ENCODE assay signal across 1 cellular context in the genomic region with DNA sequence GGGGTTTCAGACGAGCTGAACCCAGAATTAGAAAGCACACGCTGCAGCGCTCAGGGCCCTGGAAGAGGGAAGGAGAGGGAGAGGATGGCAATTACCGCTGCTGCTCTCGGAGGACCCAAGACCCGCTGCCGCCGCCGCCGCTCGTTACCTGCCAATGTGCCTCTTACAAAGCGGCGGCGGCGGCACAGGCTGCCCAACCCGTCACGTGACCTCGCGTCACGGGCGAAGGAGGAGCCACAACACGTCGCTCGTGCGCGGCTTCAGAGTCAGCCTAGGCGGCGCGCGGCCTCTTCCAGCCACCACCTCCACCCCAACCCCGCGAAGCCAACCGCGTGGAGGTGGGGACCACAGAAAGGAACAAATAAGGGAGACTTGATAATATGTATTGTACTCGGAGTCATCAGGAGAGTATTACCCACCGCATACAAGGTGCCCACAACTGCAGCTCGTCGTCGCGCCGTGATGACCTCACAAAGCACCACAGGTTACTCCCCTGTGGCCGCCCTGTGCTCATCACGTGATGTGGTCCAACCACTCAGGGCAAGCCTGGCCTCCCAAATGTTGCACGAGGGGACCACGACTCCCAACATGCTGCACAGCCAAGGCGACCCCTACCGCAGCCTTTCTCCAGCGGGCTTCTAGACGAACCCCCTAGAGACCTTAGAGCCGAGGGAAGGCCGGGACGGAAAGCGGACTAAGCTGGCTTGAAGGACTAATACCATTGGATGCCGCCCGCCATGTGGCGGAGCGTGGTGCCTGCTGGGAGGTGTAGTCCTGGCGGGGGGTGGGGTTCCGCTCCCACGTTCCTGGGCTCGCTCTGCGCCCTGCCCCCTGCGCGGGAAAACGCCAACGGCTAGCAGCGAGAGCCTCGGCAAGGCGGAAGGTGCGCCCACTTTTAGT.
TF ChIP-seq lines count a peak whose summit lies in the region.

A gene with protein sequence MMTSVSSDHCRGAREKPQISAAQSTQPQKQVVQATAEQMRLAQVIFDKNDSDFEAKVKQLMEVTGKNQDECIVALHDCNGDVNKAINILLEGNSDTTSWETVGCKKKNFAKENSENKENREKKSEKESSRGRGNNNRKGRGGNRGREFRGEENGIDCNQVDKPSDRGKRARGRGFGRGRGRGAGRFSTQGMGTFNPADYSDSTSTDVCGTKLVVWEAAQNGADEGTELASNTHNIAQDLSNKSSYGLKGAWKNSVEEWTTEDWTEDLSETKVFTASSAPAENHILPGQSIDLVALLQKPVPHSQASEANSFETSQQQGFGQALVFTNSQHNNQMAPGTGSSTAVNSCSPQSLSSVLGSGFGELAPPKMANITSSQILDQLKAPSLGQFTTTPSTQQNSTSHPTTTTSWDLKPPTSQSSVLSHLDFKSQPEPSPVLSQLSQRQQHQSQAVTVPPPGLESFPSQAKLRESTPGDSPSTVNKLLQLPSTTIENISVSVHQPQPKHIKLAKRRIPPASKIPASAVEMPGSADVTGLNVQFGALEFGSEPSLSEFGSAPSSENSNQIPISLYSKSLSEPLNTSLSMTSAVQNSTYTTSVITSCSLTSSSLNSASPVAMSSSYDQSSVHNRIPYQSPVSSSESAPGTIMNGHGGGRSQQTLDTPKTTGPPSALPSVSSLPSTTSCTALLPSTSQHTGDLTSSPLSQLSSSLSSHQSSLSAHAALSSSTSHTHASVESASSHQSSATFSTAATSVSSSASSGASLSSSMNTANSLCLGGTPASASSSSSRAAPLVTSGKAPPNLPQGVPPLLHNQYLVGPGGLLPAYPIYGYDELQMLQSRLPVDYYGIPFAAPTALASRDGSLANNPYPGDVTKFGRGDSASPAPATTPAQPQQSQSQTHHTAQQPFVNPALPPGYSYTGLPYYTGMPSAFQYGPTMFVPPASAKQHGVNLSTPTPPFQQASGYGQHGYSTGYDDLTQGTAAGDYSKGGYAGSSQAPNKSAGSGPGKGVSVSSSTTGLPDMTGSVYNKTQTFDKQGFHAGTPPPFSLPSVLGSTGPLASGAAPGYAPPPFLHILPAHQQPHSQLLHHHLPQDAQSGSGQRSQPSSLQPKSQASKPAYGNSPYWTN (minus strand): TSS at position 158 of the 900 bp plus-strand sequence. CDS start 31,739 bp downstream, outside the sequence.

TF ChIP-seq in K562, 482 proteins besides CTCF, POLR2A, EP300 and RAD21 (continued from another document and continues in another):
- TF ChIP-seq, protein P1, sequence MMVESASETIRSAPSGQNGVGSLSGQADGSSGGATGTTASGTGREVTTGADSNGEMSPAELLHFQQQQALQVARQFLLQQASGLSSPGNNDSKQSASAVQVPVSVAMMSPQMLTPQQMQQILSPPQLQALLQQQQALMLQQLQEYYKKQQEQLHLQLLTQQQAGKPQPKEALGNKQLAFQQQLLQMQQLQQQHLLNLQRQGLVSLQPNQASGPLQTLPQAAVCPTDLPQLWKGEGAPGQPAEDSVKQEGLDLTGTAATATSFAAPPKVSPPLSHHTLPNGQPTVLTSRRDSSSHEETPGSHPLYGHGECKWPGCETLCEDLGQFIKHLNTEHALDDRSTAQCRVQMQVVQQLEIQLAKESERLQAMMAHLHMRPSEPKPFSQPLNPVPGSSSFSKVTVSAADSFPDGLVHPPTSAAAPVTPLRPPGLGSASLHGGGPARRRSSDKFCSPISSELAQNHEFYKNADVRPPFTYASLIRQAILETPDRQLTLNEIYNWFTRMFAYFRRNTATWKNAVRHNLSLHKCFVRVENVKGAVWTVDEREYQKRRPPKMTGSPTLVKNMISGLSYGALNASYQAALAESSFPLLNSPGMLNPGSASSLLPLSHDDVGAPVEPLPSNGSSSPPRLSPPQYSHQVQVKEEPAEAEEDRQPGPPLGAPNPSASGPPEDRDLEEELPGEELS (CRISPR knock-in tag; IDR thresholded peaks at IDR 0.05; ENCODE audit: borderline replicate concordance): no peak
- TF ChIP-seq HNRNPK (IDR thresholded peaks at IDR 0.05; ENCODE audit: low read depth, low read length, poor library complexity, severe bottlenecking) (no peak), ELF4 (CRISPR knock-in tag; IDR thresholded peaks at IDR 0.05) (no peak), NUFIP1 (IDR thresholded peaks at IDR 0.05; ENCODE audit: partially characterized antibody) (no peak), ZNF644 (tag; IDR thresholded peaks at IDR 0.05; ENCODE audit: low read depth) (peak; percentile 22; the same call in 1 of the 2 replicates), ZNF444 (CRISPR knock-in tag; IDR thresholded peaks at IDR 0.05) (no peak), GABPB1 (CRISPR knock-in tag; IDR thresholded peaks at IDR 0.05) (peak; percentile 56; the same call in 1 of the 2 replicates), RNF2 (IDR thresholded peaks at IDR 0.05) (peak; percentile 89), SETDB1 (IDR thresholded peaks at IDR 0.05; ENCODE audit: low read length) (no peak), ATF7 (IDR thresholded peaks at IDR 0.05) (peak; percentile 74), CCNT2 (IDR thresholded peaks at IDR 0.05; ENCODE audit: borderline replicate concordance, extremely low read depth, insufficient read length, low read depth, low read length) (no peak)
- TF ChIP-seq, protein P2, sequence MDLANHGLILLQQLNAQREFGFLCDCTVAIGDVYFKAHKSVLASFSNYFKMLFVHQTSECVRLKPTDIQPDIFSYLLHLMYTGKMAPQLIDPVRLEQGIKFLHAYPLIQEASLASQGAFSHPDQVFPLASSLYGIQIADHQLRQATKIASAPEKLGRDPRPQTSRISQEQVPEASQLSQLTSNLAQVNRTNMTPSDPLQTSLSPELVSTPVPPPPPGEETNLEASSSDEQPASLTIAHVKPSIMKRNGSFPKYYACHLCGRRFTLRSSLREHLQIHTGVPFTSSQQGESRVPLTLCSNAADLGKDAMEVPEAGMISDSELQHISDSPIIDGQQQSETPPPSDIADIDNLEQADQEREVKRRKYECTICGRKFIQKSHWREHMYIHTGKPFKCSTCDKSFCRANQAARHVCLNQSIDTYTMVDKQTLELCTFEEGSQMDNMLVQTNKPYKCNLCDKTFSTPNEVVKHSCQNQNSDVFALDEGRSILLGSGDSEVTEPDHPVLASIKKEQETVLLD (IDR thresholded peaks at IDR 0.05): no peak
- TF ChIP-seq, protein P3, sequence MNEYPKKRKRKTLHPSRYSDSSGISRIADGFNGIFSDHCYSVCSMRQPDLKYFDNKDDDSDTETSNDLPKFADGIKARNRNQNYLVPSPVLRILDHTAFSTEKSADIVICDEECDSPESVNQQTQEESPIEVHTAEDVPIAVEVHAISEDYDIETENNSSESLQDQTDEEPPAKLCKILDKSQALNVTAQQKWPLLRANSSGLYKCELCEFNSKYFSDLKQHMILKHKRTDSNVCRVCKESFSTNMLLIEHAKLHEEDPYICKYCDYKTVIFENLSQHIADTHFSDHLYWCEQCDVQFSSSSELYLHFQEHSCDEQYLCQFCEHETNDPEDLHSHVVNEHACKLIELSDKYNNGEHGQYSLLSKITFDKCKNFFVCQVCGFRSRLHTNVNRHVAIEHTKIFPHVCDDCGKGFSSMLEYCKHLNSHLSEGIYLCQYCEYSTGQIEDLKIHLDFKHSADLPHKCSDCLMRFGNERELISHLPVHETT (CRISPR knock-in tag; conservative IDR thresholded peaks at IDR 0.05 in 1 of 2, IDR thresholded peaks at IDR 0.05 in 1 of 2): 0 out of 4 replicates have a peak, but pooled peaks of 1 of the 2 experiments have one; percentile 41
- TF ChIP-seq, protein P4, sequence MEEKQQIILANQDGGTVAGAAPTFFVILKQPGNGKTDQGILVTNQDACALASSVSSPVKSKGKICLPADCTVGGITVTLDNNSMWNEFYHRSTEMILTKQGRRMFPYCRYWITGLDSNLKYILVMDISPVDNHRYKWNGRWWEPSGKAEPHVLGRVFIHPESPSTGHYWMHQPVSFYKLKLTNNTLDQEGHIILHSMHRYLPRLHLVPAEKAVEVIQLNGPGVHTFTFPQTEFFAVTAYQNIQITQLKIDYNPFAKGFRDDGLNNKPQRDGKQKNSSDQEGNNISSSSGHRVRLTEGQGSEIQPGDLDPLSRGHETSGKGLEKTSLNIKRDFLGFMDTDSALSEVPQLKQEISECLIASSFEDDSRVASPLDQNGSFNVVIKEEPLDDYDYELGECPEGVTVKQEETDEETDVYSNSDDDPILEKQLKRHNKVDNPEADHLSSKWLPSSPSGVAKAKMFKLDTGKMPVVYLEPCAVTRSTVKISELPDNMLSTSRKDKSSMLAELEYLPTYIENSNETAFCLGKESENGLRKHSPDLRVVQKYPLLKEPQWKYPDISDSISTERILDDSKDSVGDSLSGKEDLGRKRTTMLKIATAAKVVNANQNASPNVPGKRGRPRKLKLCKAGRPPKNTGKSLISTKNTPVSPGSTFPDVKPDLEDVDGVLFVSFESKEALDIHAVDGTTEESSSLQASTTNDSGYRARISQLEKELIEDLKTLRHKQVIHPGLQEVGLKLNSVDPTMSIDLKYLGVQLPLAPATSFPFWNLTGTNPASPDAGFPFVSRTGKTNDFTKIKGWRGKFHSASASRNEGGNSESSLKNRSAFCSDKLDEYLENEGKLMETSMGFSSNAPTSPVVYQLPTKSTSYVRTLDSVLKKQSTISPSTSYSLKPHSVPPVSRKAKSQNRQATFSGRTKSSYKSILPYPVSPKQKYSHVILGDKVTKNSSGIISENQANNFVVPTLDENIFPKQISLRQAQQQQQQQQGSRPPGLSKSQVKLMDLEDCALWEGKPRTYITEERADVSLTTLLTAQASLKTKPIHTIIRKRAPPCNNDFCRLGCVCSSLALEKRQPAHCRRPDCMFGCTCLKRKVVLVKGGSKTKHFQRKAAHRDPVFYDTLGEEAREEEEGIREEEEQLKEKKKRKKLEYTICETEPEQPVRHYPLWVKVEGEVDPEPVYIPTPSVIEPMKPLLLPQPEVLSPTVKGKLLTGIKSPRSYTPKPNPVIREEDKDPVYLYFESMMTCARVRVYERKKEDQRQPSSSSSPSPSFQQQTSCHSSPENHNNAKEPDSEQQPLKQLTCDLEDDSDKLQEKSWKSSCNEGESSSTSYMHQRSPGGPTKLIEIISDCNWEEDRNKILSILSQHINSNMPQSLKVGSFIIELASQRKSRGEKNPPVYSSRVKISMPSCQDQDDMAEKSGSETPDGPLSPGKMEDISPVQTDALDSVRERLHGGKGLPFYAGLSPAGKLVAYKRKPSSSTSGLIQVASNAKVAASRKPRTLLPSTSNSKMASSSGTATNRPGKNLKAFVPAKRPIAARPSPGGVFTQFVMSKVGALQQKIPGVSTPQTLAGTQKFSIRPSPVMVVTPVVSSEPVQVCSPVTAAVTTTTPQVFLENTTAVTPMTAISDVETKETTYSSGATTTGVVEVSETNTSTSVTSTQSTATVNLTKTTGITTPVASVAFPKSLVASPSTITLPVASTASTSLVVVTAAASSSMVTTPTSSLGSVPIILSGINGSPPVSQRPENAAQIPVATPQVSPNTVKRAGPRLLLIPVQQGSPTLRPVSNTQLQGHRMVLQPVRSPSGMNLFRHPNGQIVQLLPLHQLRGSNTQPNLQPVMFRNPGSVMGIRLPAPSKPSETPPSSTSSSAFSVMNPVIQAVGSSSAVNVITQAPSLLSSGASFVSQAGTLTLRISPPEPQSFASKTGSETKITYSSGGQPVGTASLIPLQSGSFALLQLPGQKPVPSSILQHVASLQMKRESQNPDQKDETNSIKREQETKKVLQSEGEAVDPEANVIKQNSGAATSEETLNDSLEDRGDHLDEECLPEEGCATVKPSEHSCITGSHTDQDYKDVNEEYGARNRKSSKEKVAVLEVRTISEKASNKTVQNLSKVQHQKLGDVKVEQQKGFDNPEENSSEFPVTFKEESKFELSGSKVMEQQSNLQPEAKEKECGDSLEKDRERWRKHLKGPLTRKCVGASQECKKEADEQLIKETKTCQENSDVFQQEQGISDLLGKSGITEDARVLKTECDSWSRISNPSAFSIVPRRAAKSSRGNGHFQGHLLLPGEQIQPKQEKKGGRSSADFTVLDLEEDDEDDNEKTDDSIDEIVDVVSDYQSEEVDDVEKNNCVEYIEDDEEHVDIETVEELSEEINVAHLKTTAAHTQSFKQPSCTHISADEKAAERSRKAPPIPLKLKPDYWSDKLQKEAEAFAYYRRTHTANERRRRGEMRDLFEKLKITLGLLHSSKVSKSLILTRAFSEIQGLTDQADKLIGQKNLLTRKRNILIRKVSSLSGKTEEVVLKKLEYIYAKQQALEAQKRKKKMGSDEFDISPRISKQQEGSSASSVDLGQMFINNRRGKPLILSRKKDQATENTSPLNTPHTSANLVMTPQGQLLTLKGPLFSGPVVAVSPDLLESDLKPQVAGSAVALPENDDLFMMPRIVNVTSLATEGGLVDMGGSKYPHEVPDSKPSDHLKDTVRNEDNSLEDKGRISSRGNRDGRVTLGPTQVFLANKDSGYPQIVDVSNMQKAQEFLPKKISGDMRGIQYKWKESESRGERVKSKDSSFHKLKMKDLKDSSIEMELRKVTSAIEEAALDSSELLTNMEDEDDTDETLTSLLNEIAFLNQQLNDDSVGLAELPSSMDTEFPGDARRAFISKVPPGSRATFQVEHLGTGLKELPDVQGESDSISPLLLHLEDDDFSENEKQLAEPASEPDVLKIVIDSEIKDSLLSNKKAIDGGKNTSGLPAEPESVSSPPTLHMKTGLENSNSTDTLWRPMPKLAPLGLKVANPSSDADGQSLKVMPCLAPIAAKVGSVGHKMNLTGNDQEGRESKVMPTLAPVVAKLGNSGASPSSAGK (IDR thresholded peaks at IDR 0.05): peak; percentile 90
- TF ChIP-seq, protein P5, sequence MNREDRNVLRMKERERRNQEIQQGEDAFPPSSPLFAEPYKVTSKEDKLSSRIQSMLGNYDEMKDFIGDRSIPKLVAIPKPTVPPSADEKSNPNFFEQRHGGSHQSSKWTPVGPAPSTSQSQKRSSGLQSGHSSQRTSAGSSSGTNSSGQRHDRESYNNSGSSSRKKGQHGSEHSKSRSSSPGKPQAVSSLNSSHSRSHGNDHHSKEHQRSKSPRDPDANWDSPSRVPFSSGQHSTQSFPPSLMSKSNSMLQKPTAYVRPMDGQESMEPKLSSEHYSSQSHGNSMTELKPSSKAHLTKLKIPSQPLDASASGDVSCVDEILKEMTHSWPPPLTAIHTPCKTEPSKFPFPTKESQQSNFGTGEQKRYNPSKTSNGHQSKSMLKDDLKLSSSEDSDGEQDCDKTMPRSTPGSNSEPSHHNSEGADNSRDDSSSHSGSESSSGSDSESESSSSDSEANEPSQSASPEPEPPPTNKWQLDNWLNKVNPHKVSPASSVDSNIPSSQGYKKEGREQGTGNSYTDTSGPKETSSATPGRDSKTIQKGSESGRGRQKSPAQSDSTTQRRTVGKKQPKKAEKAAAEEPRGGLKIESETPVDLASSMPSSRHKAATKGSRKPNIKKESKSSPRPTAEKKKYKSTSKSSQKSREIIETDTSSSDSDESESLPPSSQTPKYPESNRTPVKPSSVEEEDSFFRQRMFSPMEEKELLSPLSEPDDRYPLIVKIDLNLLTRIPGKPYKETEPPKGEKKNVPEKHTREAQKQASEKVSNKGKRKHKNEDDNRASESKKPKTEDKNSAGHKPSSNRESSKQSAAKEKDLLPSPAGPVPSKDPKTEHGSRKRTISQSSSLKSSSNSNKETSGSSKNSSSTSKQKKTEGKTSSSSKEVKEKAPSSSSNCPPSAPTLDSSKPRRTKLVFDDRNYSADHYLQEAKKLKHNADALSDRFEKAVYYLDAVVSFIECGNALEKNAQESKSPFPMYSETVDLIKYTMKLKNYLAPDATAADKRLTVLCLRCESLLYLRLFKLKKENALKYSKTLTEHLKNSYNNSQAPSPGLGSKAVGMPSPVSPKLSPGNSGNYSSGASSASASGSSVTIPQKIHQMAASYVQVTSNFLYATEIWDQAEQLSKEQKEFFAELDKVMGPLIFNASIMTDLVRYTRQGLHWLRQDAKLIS (CRISPR knock-in tag; IDR thresholded peaks at IDR 0.05): no peak
- TF ChIP-seq, protein P6, sequence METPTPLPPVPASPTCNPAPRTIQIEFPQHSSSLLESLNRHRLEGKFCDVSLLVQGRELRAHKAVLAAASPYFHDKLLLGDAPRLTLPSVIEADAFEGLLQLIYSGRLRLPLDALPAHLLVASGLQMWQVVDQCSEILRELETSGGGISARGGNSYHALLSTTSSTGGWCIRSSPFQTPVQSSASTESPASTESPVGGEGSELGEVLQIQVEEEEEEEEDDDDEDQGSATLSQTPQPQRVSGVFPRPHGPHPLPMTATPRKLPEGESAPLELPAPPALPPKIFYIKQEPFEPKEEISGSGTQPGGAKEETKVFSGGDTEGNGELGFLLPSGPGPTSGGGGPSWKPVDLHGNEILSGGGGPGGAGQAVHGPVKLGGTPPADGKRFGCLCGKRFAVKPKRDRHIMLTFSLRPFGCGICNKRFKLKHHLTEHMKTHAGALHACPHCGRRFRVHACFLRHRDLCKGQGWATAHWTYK (CRISPR knock-in tag; IDR thresholded peaks at IDR 0.05): no peak
